ENCODE assay signal across 7 cellular contexts in the genomic region with DNA sequence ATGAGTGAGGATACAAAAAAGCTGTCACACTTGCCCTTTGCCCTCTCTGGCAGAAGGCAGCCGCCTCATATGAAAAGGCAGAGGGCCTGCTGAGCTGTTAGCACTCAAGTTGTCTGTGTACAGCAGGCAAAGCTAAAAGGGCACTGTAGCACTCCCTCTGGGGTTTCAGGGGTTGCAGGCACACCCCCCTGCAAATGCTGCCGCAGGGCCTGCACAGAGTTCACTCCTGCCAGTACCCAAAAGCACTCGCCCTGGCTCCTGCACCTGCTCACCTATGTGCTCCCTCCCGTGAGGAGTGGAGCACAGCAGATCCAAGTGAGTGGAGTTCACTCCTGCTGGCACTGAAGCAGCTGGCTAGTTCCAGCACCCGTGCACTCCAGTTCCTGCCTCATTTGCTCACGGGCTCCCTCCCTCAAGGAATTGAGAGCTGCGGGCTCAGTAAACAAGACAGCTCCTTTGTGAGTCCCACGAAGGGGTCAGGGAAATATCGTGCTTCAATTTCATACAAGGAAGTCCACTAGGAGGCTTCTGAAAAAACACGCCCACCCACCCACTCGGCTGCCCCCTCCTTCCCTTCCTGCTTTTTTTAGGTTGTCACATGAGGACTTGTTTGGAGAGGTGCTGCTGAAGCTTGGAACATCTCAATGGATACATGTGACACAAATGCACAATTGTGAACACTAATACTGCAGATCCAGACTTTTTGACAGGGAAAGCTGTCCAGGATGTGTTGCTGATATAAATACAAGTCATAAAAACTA. TPM values are rescaled to one million over a fixed set of nuclear protein-coding genes. Genes with fewer than 3 reads are reported as not detected.
DNase-seq lines count a peak whose midpoint lies in the region; ATAC-seq and TF ChIP-seq lines count a peak whose summit lies in the region.

No MANE protein-coding gene starts in this region.

- H4K20me1 ChIP-seq in fibroblast of lung (ENCODE audit: control insufficient read depth, extremely low read depth, insufficient read depth, low read length), result no peaks in the 10 kb centered on the region

- no peaks in the 10 kb centered on the region for H3K79me2 ChIP-seq in fibroblast of lung (ENCODE audit: control insufficient read depth, insufficient read depth, low read length)

- H3K27ac ChIP-seq in HEK293 (ENCODE audit: extremely low read depth, low read depth, low read length), result no peak overlapping the region
- H3K27ac ChIP-seq in fibroblast of lung (ENCODE audit: insufficient read depth, low read length), result no peak overlapping the region

- no peaks in the 10 kb centered on the region for H3K27me3 ChIP-seq in fibroblast of lung (ENCODE audit: control insufficient read depth, insufficient read depth, low read length)

- no peak overlapping the region for H3K9ac ChIP-seq in fibroblast of lung (ENCODE audit: insufficient read depth, low read length)

- no peaks in the 10 kb centered on the region for H3K36me3 ChIP-seq in HEK293 (ENCODE audit: control insufficient read depth in 2 of 2, insufficient read depth in 1 of 2, low read length in 2 of 2)
- no peaks in the 10 kb centered on the region for H3K36me3 ChIP-seq in fibroblast of lung (ENCODE audit: control insufficient read depth, insufficient read depth, low read length)

- H3K27me3 Mint-ChIP-seq in stimulated activated memory B cell treated with anti-CD40 and anti-IgM and Interleukin-4, amounts not matched to agents 10 μg/mL and 1 μg/mL and 100 μg/mL, for 72 hours, result peaks cover 57% of the 10 kb centered on the region
- peaks cover 13% of the 10 kb centered on the region for H3K27me3 Mint-ChIP-seq in T-helper 2 cell treated with Interferon-gamma antibody and Interleukin-4, amounts not matched to agents 5 μg/mL and 100 μg/mL, for 36 hours (ENCODE audit: low read depth)

- H3K4me2 ChIP-seq in fibroblast of lung (ENCODE audit: extremely low read depth, insufficient read depth, low read length), result no peak overlapping the region

- TF ChIP-seq CTCF in HEK293 (tag by site-specific recombination; IDR thresholded peaks at IDR 0.05) (no peak), fibroblast of lung (conservative IDR thresholded peaks at IDR 0.05 in 1 of 2, IDR thresholded peaks at IDR 0.05 in 1 of 2; ENCODE audit: low read depth in 1 of 2, low read length in 2 of 2) (peak in 1 of 2 donors; percentile 9)

- DNase-seq in NCI-H82 (lab: John Stamatoyannopoulos, UW) (peak; percentile 75), fibroblast of lung (ENCODE audit: low read depth in 2 of 2) (peak; percentile 16 to 26), occipital lobe (lab: John Stamatoyannopoulos, UW) (peak; percentile 8)
- no peak for DNase-seq in T-helper 2 cell treated with Interferon-gamma antibody and Interleukin-4, amounts not matched to agents 5 μg/mL and 100 μg/mL, for 36 hours (ENCODE audit: low spot score)

- H3K4me3 Mint-ChIP-seq in stimulated activated memory B cell treated with anti-CD40 and anti-IgM and Interleukin-4, amounts not matched to agents 10 μg/mL and 1 μg/mL and 100 μg/mL, for 72 hours, result no peak overlapping the region
- H3K4me3 Mint-ChIP-seq in T-helper 2 cell treated with Interferon-gamma antibody and Interleukin-4, amounts not matched to agents 5 μg/mL and 100 μg/mL, for 36 hours, result no peak overlapping the region

- no peak for ATAC-seq in GM19467 (IDR thresholded peaks at IDR 0.05; ENCODE audit: unreplicated experiment)
- ATAC-seq in stimulated activated memory B cell treated with anti-CD40 and anti-IgM and Interleukin-4, amounts not matched to agents 10 μg/mL and 1 μg/mL and 100 μg/mL, for 72 hours, result no peak

- H3K4me3 ChIP-seq in HEK293 (ENCODE audit: low read depth, low read length) (no peak overlapping the region), fibroblast of lung (replicated peaks in 1 of 4; ENCODE audit: control extremely low read depth in 1 of 4, insufficient read depth in 1 of 4, low read depth in 3 of 4, low read length in 4 of 4) (no peak overlapping the region)

- H3K4me1 ChIP-seq in HEK293 (ENCODE audit: control insufficient read depth, insufficient read depth, low read length), result no peaks in the 10 kb centered on the region
- H3K4me1 ChIP-seq in fibroblast of lung (ENCODE audit: control insufficient read depth, extremely low read depth, insufficient read depth, low read length), result no peaks in the 10 kb centered on the region

- POLR2A ChIA-PET in HEK293 (lab: Yijun Ruan, JAX), result interaction anchor here (1.0 kb wide), 1 partner anchor 10 kb away, joined by 3 read pairs; a partner anchor contains a TSS

- H2AFZ ChIP-seq in fibroblast of lung (ENCODE audit: low read length), result peak overlapping the region; percentile 31

- H3K4me1 Mint-ChIP-seq in stimulated activated memory B cell treated with anti-CD40 and anti-IgM and Interleukin-4, amounts not matched to agents 10 μg/mL and 1 μg/mL and 100 μg/mL, for 72 hours, result no peaks in the 10 kb centered on the region
- H3K4me1 Mint-ChIP-seq in T-helper 2 cell treated with Interferon-gamma antibody and Interleukin-4, amounts not matched to agents 5 μg/mL and 100 μg/mL, for 36 hours (ENCODE audit: low read depth), result peaks cover 6% of the 10 kb centered on the region

- H3K27ac Mint-ChIP-seq in stimulated activated memory B cell treated with anti-CD40 and anti-IgM and Interleukin-4, amounts not matched to agents 10 μg/mL and 1 μg/mL and 100 μg/mL, for 72 hours, result no peak overlapping the region
- no peak overlapping the region for H3K27ac Mint-ChIP-seq in T-helper 2 cell treated with Interferon-gamma antibody and Interleukin-4, amounts not matched to agents 5 μg/mL and 100 μg/mL, for 36 hours

- CTCF ChIA-PET in HEK293 (lab: Yijun Ruan, JAX), result interaction anchor here (0.6 kb wide), 2 partner anchors 157 to 207 kb away, joined by 3 to 4 read pairs; no protein-coding TSS in a partner anchor

- H3K36me3 Mint-ChIP-seq in stimulated activated memory B cell treated with anti-CD40 and anti-IgM and Interleukin-4, amounts not matched to agents 10 μg/mL and 1 μg/mL and 100 μg/mL, for 72 hours, result peaks cover under 1% of the 10 kb centered on the region
- peaks cover 8% of the 10 kb centered on the region for H3K36me3 Mint-ChIP-seq in T-helper 2 cell treated with Interferon-gamma antibody and Interleukin-4, amounts not matched to agents 5 μg/mL and 100 μg/mL, for 36 hours (ENCODE audit: low read depth)

- no peaks in the 10 kb centered on the region for H3K9me3 Mint-ChIP-seq in stimulated activated memory B cell treated with anti-CD40 and anti-IgM and Interleukin-4, amounts not matched to agents 10 μg/mL and 1 μg/mL and 100 μg/mL, for 72 hours
- H3K9me3 Mint-ChIP-seq in T-helper 2 cell treated with Interferon-gamma antibody and Interleukin-4, amounts not matched to agents 5 μg/mL and 100 μg/mL, for 36 hours, result peaks cover 15% of the 10 kb centered on the region

- H3K9me3 ChIP-seq in HEK293 (ENCODE audit: control insufficient read depth, insufficient read depth, low read depth, low read length) (no peaks in the 10 kb centered on the region), fibroblast of lung (ENCODE audit: control insufficient read depth, insufficient read depth, low read depth, low read length) (no peaks in the 10 kb centered on the region)

TF ChIP-seq in HEK293, 187 proteins besides CTCF, POLR2A, EP300 and RAD21:
- TF ChIP-seq ZNF184 (tag by site-specific recombination; IDR thresholded peaks at IDR 0.05) (no peak), FEZF1 (tag by site-specific recombination; IDR thresholded peaks at IDR 0.05) (peak; percentile 36; the same call in 1 of the 2 replicates), ZNF335 (tag by site-specific recombination; conservative IDR thresholded peaks at IDR 0.05) (peak; percentile 43), ZFHX2 (tag by site-specific recombination; conservative IDR thresholded peaks at IDR 0.05) (0 out of 2 replicates have a peak, but pooled peaks have one; percentile 8), KLF1 (tag by site-specific recombination; IDR thresholded peaks at IDR 0.05) (no peak)

RNA-seq across cellular contexts. Expression of a gene that starts 9.9 kb away (rescaled TPM):
- 6.9 and 8.4 TPM in 2 replicates for total RNA-seq in fibroblast of lung
- polyA plus RNA-seq in fibroblast of lung, result 6.0 and 9.6 TPM in 2 replicates
- polyA plus RNA-seq in fibroblast of lung (2012), result 4.7 and 6.0 TPM in 2 replicates
- 1.7 and 2.4 TPM in 2 replicates for polyA minus RNA-seq in fibroblast of lung (ENCODE audit: low replicate concordance)
- 45.2 TPM for total RNA-seq in occipital lobe
